ENCODE assay signal across 1 cellular context in the genomic region with DNA sequence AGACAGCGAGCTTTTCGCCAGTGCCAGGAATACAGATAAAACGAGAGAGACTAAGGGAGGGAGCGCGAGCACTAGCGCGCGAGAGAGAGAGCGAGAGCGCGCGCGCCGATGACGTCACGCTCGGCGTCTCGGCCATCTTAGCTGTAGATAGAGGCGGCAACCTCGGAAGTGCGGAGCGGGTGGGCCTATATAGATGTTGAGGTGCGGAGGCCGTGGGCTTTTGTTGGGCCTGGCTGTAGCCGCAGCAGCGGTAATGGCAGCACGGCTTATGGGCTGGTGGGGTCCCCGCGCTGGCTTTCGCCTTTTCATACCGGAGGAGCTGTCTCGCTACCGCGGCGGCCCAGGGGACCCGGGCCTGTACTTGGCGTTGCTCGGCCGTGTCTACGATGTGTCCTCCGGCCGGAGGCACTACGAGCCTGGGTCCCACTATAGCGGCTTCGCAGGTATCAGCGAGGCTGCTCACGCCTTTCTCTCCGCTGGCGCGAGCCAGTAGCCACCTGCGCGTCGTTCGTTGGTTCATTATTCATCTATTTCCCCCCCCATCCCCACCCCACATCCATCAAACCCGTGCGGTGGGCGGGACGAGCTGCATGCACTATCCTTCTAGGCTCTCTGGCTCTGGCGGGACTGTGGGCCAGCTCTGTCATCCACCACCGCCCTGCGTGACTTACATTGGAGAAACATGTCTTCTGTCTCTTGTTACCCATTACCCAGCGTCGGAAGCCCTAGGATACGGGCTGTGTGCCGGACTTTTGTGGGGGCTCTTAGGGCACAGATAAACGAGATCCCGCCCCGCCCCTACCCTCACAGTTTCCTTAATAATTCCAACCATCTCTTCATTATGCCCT.
TF ChIP-seq lines count a peak whose summit lies in the region.

No MANE protein-coding gene starts in this region.

TF ChIP-seq in HepG2, 621 proteins besides CTCF, POLR2A, EP300 and RAD21 (continued from another document and continues in another):
- no peak; the same call in 1 of the 2 replicates for TF ChIP-seq ETV5 (CRISPR knock-in tag; IDR thresholded peaks at IDR 0.05; ENCODE audit: borderline replicate concordance)
- TF ChIP-seq ZNF777 (CRISPR knock-in tag; IDR thresholded peaks at IDR 0.05), result no peak; the same call in 1 of the 2 replicates
- 0 out of 2 replicates have a peak, but pooled peaks have one; percentile 55 for TF ChIP-seq ZNF235 (CRISPR knock-in tag; IDR thresholded peaks at IDR 0.05; ENCODE audit: borderline replicate concordance)
- TF ChIP-seq ZNF121 (CRISPR knock-in tag; IDR thresholded peaks at IDR 0.05), result no peak
- TF ChIP-seq ZNF446 (CRISPR knock-in tag; IDR thresholded peaks at IDR 0.05), result 0 out of 2 replicates have a peak, but pooled peaks have one; percentile 54
- TF ChIP-seq, protein P1, sequence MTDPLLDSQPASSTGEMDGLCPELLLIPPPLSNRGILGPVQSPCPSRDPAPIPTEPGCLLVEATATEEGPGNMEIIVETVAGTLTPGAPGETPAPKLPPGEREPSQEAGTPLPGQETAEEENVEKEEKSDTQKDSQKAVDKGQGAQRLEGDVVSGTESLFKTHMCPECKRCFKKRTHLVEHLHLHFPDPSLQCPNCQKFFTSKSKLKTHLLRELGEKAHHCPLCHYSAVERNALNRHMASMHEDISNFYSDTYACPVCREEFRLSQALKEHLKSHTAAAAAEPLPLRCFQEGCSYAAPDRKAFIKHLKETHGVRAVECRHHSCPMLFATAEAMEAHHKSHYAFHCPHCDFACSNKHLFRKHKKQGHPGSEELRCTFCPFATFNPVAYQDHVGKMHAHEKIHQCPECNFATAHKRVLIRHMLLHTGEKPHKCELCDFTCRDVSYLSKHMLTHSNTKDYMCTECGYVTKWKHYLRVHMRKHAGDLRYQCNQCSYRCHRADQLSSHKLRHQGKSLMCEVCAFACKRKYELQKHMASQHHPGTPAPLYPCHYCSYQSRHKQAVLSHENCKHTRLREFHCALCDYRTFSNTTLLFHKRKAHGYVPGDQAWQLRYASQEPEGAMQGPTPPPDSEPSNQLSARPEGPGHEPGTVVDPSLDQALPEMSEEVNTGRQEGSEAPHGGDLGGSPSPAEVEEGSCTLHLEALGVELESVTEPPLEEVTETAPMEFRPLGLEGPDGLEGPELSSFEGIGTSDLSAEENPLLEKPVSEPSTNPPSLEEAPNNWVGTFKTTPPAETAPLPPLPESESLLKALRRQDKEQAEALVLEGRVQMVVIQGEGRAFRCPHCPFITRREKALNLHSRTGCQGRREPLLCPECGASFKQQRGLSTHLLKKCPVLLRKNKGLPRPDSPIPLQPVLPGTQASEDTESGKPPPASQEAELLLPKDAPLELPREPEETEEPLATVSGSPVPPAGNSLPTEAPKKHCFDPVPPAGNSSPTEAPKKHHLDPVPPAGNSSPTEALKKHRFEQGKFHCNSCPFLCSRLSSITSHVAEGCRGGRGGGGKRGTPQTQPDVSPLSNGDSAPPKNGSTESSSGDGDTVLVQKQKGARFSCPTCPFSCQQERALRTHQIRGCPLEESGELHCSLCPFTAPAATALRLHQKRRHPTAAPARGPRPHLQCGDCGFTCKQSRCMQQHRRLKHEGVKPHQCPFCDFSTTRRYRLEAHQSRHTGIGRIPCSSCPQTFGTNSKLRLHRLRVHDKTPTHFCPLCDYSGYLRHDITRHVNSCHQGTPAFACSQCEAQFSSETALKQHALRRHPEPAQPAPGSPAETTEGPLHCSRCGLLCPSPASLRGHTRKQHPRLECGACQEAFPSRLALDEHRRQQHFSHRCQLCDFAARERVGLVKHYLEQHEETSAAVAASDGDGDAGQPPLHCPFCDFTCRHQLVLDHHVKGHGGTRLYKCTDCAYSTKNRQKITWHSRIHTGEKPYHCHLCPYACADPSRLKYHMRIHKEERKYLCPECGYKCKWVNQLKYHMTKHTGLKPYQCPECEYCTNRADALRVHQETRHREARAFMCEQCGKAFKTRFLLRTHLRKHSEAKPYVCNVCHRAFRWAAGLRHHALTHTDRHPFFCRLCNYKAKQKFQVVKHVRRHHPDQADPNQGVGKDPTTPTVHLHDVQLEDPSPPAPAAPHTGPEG (CRISPR knock-in tag; IDR thresholded peaks at IDR 0.05), result no peak; the same call in 1 of the 2 replicates
- TF ChIP-seq SP4 (CRISPR knock-in tag; IDR thresholded peaks at IDR 0.05), result peak; percentile 70
- no peak for TF ChIP-seq RELA (CRISPR knock-in tag; IDR thresholded peaks at IDR 0.05)
- TF ChIP-seq, protein P2, sequence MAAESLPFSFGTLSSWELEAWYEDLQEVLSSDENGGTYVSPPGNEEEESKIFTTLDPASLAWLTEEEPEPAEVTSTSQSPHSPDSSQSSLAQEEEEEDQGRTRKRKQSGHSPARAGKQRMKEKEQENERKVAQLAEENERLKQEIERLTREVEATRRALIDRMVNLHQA (CRISPR knock-in tag; IDR thresholded peaks at IDR 0.05), result peak; percentile 44; the same call in 1 of the 2 replicates
- TF ChIP-seq FOXP1 (IDR thresholded peaks at IDR 0.05), result no peak
- TF ChIP-seq FOXP1 (CRISPR knock-in tag; IDR thresholded peaks at IDR 0.05), result no peak
- no peak for TF ChIP-seq HMGA1 (CRISPR knock-in tag; conservative IDR thresholded peaks at IDR 0.05)
- TF ChIP-seq RXRA (CRISPR knock-in tag; IDR thresholded peaks at IDR 0.05), result peak; percentile 38; the same call in 1 of the 2 replicates
- no peak for TF ChIP-seq ZNF3 (CRISPR knock-in tag; IDR thresholded peaks at IDR 0.05)
- TF ChIP-seq KDM5A (IDR thresholded peaks at IDR 0.05; ENCODE audit: borderline replicate concordance, low read length), result no peak; the same call in 1 of the 2 replicates
- TF ChIP-seq JUNB (CRISPR knock-in tag; IDR thresholded peaks at IDR 0.05; ENCODE audit: borderline replicate concordance), result no peak
- TF ChIP-seq ZBTB8A (CRISPR knock-in tag; IDR thresholded peaks at IDR 0.05; ENCODE audit: borderline replicate concordance, low read depth), result no peak
- peak; percentile 9; the same call in 1 of the 2 replicates for TF ChIP-seq TBX3 (IDR thresholded peaks at IDR 0.05; ENCODE audit: borderline replicate concordance)
- no peak for TF ChIP-seq ZNF33B (CRISPR knock-in tag; IDR thresholded peaks at IDR 0.05)
- peak; percentile 50; the same call in 1 of the 2 replicates for TF ChIP-seq ZSCAN31 (CRISPR knock-in tag; IDR thresholded peaks at IDR 0.05; ENCODE audit: low read depth)
- no peak for TF ChIP-seq SP5 (CRISPR knock-in tag; IDR thresholded peaks at IDR 0.05; ENCODE audit: borderline replicate concordance, low read depth)
- no peak for TF ChIP-seq GTF3A (CRISPR knock-in tag; conservative IDR thresholded peaks at IDR 0.05)
- TF ChIP-seq, protein P3, sequence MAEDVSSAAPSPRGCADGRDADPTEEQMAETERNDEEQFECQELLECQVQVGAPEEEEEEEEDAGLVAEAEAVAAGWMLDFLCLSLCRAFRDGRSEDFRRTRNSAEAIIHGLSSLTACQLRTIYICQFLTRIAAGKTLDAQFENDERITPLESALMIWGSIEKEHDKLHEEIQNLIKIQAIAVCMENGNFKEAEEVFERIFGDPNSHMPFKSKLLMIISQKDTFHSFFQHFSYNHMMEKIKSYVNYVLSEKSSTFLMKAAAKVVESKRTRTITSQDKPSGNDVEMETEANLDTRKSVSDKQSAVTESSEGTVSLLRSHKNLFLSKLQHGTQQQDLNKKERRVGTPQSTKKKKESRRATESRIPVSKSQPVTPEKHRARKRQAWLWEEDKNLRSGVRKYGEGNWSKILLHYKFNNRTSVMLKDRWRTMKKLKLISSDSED (CRISPR knock-in tag; IDR thresholded peaks at IDR 0.05), result no peak
- no peak for TF ChIP-seq TMF1 (CRISPR knock-in tag; IDR thresholded peaks at IDR 0.05; ENCODE audit: low read depth)
- TF ChIP-seq ZNF451 (CRISPR knock-in tag; IDR thresholded peaks at IDR 0.05), result no peak
- TF ChIP-seq KMT2A (CRISPR knock-in tag; IDR thresholded peaks at IDR 0.05), result peak; percentile 78
- TF ChIP-seq, protein P4, sequence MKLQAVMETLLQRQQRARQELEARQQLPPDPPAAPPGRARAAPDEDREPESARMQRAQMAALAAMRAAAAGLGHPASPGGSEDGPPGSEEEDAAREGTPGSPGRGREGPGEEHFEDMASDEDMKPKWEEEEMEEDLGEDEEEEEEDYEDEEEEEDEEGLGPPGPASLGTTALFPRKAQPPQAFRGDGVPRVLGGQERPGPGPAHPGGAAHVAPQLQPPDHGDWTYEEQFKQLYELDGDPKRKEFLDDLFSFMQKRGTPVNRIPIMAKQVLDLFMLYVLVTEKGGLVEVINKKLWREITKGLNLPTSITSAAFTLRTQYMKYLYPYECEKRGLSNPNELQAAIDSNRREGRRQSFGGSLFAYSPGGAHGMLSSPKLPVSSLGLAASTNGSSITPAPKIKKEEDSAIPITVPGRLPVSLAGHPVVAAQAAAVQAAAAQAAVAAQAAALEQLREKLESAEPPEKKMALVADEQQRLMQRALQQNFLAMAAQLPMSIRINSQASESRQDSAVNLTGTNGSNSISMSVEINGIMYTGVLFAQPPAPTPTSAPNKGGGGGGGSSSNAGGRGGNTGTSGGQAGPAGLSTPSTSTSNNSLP (IDR thresholded peaks at IDR 0.05; ENCODE audit: low read depth, low read length), result no peak
- no peak for TF ChIP-seq SRSF4 (IDR thresholded peaks at IDR 0.05; ENCODE audit: low read depth, low read length, poor library complexity, severe bottlenecking)
- peak; percentile 26; the same call in 1 of the 2 replicates for TF ChIP-seq ZNF780A (CRISPR knock-in tag; IDR thresholded peaks at IDR 0.05)
- TF ChIP-seq, protein P5, sequence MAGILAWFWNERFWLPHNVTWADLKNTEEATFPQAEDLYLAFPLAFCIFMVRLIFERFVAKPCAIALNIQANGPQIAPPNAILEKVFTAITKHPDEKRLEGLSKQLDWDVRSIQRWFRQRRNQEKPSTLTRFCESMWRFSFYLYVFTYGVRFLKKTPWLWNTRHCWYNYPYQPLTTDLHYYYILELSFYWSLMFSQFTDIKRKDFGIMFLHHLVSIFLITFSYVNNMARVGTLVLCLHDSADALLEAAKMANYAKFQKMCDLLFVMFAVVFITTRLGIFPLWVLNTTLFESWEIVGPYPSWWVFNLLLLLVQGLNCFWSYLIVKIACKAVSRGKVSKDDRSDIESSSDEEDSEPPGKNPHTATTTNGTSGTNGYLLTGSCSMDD (CRISPR knock-in tag; IDR thresholded peaks at IDR 0.05), result no peak
- peak; percentile 83 for TF ChIP-seq ZNF124 (CRISPR knock-in tag; IDR thresholded peaks at IDR 0.05)
- TF ChIP-seq, protein P6, sequence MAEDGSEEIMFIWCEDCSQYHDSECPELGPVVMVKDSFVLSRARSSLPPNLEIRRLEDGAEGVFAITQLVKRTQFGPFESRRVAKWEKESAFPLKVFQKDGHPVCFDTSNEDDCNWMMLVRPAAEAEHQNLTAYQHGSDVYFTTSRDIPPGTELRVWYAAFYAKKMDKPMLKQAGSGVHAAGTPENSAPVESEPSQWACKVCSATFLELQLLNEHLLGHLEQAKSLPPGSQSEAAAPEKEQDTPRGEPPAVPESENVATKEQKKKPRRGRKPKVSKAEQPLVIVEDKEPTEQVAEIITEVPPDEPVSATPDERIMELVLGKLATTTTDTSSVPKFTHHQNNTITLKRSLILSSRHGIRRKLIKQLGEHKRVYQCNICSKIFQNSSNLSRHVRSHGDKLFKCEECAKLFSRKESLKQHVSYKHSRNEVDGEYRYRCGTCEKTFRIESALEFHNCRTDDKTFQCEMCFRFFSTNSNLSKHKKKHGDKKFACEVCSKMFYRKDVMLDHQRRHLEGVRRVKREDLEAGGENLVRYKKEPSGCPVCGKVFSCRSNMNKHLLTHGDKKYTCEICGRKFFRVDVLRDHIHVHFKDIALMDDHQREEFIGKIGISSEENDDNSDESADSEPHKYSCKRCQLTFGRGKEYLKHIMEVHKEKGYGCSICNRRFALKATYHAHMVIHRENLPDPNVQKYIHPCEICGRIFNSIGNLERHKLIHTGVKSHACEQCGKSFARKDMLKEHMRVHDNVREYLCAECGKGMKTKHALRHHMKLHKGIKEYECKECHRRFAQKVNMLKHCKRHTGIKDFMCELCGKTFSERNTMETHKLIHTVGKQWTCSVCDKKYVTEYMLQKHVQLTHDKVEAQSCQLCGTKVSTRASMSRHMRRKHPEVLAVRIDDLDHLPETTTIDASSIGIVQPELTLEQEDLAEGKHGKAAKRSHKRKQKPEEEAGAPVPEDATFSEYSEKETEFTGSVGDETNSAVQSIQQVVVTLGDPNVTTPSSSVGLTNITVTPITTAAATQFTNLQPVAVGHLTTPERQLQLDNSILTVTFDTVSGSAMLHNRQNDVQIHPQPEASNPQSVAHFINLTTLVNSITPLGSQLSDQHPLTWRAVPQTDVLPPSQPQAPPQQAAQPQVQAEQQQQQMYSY (CRISPR knock-in tag; IDR thresholded peaks at IDR 0.05), result peak; percentile 53; the same call in 1 of the 2 replicates
- TF ChIP-seq, protein P7, sequence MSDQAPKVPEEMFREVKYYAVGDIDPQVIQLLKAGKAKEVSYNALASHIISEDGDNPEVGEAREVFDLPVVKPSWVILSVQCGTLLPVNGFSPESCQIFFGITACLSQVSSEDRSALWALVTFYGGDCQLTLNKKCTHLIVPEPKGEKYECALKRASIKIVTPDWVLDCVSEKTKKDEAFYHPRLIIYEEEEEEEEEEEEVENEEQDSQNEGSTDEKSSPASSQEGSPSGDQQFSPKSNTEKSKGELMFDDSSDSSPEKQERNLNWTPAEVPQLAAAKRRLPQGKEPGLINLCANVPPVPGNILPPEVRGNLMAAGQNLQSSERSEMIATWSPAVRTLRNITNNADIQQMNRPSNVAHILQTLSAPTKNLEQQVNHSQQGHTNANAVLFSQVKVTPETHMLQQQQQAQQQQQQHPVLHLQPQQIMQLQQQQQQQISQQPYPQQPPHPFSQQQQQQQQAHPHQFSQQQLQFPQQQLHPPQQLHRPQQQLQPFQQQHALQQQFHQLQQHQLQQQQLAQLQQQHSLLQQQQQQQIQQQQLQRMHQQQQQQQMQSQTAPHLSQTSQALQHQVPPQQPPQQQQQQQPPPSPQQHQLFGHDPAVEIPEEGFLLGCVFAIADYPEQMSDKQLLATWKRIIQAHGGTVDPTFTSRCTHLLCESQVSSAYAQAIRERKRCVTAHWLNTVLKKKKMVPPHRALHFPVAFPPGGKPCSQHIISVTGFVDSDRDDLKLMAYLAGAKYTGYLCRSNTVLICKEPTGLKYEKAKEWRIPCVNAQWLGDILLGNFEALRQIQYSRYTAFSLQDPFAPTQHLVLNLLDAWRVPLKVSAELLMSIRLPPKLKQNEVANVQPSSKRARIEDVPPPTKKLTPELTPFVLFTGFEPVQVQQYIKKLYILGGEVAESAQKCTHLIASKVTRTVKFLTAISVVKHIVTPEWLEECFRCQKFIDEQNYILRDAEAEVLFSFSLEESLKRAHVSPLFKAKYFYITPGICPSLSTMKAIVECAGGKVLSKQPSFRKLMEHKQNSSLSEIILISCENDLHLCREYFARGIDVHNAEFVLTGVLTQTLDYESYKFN (CRISPR knock-in tag; conservative IDR thresholded peaks at IDR 0.05), result no peak; the same call in 1 of the 2 replicates
- TF ChIP-seq, protein P8, sequence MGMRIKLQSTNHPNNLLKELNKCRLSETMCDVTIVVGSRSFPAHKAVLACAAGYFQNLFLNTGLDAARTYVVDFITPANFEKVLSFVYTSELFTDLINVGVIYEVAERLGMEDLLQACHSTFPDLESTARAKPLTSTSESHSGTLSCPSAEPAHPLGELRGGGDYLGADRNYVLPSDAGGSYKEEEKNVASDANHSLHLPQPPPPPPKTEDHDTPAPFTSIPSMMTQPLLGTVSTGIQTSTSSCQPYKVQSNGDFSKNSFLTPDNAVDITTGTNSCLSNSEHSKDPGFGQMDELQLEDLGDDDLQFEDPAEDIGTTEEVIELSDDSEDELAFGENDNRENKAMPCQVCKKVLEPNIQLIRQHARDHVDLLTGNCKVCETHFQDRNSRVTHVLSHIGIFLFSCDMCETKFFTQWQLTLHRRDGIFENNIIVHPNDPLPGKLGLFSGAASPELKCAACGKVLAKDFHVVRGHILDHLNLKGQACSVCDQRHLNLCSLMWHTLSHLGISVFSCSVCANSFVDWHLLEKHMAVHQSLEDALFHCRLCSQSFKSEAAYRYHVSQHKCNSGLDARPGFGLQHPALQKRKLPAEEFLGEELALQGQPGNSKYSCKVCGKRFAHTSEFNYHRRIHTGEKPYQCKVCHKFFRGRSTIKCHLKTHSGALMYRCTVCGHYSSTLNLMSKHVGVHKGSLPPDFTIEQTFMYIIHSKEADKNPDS (CRISPR knock-in tag; IDR thresholded peaks at IDR 0.05), result no peak
